13 cellular contexts compared by ENCODE assay signal in the genomic region with DNA sequence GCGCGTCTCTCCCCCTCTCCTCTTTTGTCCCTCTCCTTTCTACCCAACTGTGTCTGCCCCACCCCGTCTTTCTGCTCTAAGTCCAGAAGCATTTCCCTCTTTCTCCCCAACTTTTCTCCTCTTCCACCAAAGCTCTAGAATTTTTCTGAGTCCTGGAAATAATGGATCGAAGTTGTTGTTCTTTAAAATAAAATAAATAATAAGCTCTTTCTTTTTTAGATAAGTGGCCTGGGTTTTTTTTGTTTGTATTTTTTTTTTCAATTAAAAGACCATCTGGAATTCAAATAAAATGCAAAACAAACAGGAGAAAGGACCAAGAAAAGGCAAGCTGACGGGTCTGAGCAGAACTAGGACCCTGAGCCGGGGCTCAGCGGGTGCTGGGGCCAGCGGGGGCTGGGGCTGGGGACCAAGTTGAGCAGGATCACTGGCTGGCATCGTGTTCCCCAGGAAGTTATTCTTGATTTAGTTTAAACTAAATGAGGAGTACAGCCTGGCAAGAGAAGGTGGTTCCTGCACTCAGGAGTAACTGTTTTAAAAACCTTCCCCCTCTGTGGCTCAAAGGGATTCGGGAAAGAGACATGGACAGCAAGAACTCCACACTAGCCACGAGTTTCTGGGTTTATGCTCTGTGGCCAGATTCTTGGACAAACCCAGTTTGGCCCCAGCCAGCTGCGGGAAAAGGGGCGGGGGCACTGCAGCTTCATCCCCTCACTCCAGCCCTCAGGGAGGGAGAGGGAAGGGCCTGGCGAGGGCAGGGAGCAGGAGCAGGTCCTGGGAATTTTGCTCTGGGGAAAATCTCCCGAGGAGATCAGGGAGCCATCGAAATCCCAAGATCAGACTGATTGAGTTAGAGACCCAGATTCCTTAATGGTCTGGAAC. TPM values are rescaled to one million over a fixed set of nuclear protein-coding genes. Genes with fewer than 3 reads are reported as not detected.
DNase-seq lines count a peak whose midpoint lies in the region; ATAC-seq, FAIRE-seq and TF ChIP-seq lines count a peak whose summit lies in the region.
"Had no signal": no experiment of that assay in that cellular context is flagged by ENCODE, and none has a peak within 500 bp of the region (broad histone marks: within the 10 kb centered on the region; RNA-seq: fewer than 3 reads in every experiment).

No MANE protein-coding gene starts in this region.

- peaks cover 17% of the 10 kb centered on the region for H3K36me3 Mint-ChIP-seq in nephron (ENCODE audit: low read depth)
- H3K36me3 Mint-ChIP-seq in osteocyte (ENCODE audit: unreplicated experiment), result no peaks in the 10 kb centered on the region
- H3K36me3 Mint-ChIP-seq: natural killer cell treated with Interleukin-12 subunit alpha and Interleukin-12 subunit beta and Interleukin-15 and Interleukin-18, amount 100 ng/mL, for 72 hours had no signal

- TSS peak; percentile 24 for BruUV-seq in HCT116 (replicated peaks; lab: Mats Ljungman, UMichigan)

- WGBS in H1 (ENCODE audit: extremely low coverage in 1 of 2, insufficient coverage in 1 of 2, insufficient read length in 1 of 2, insufficient replicate concordance in 2 of 2, low coverage in 1 of 2, low lambda C conversion rate in 2 of 2, missing lambda C conversion rate in 1 of 2), 2 experiments, result 4% methylated on average over 14 of the region's 16 CpGs; no CpG with 5 or more reads in 1 of the 2 experiments

- CTCF ChIA-PET in AG04450 (lab: Charles Lee) (interaction anchor here (1.0 to 3.0 kb wide), 4 partner anchors 13 to 314 kb away, joined by 4 to 13 read pairs (median 8); no protein-coding TSS in a partner anchor), HCT116 (lab: Charles Lee) (no interaction called here), H1 (lab: Charles Lee; ENCODE audit: partially characterized antibody) (interaction anchor here (0.6 to 7.9 kb wide), 11 partner anchors 12 to 178 kb away, joined by 3 to 42 read pairs (median 6); no protein-coding TSS in a partner anchor)

- TF ChIP-seq POLR2A in HCT116 (IDR thresholded peaks at IDR 0.05; ENCODE audit: borderline replicate concordance, extremely low read depth, insufficient read depth, insufficient read length), result no peak
- TF ChIP-seq POLR2A in H1 (IDR thresholded peaks at IDR 0.05; ENCODE audit: control extremely low read depth in 1 of 2, low read depth in 2 of 2, low read length in 2 of 2), result no peak

- H2BK12ac ChIP-seq in H1 (ENCODE audit: low read depth, low read length), result peak overlapping the region; percentile 94; the same call in 1 of the 2 replicates

- no peak overlapping the region for H2AFZ ChIP-seq in HCT116 (ENCODE audit: low read depth, low read length, poor library complexity, severe bottlenecking)
- H2AFZ ChIP-seq in H1 (ENCODE audit: low read length), result no peak overlapping the region

- H3K23ac ChIP-seq in H1 (ENCODE audit: insufficient read length), result no peak overlapping the region

- RAD21 ChIA-PET in HCT116 (lab: Charles Lee; ENCODE audit: low non-redundant PET in 1 of 2, low total read pairs in 2 of 2, uncharacterized antibody in 2 of 2, unreplicated experiment in 2 of 2), result no interaction called here

- peak overlapping the region; percentile 71 for H3K18ac ChIP-seq in H1 (ENCODE audit: extremely low read depth, low read length)

- H4K8ac ChIP-seq in H1 (ENCODE audit: extremely low read depth, insufficient read depth, low read length), result no peak overlapping the region

- H2BK120ac ChIP-seq in H1 (replicated peaks; ENCODE audit: low read depth, low read length), result peak overlapping the region; percentile 39

- no peaks in the 10 kb centered on the region for H3K9me2 ChIP-seq in HCT116 (ENCODE audit: insufficient read depth)

- no peak overlapping the region for H3K56ac ChIP-seq in H1 (replicated peaks; ENCODE audit: insufficient read length, low read depth, low read length)

- POLR2A ChIA-PET in AG04450 (lab: Yijun Ruan, JAX), result no interaction called here
- POLR2A ChIA-PET in HCT116 (lab: Charles Lee), result no interaction called here
- POLR2A ChIA-PET in H1 (lab: Charles Lee; ENCODE audit: partially characterized antibody), result interaction anchor here (0.8 to 3.5 kb wide), 4 partner anchors 8 to 52 kb away, joined by 3 to 12 read pairs (median 3); a partner anchor contains a TSS

- H3K4me1 Mint-ChIP-seq in nephron, result peaks cover 40% of the 10 kb centered on the region
- peaks cover 36% of the 10 kb centered on the region for H3K4me1 Mint-ChIP-seq in osteocyte (ENCODE audit: unreplicated experiment)

- DNase-seq in AG04450 (ENCODE audit: low read depth, low spot score) (no peak), HCT116 (ENCODE audit: low read depth, low spot score) (no peak), H1 (ENCODE audit: low read depth in 1 of 2, low spot score in 2 of 2) (no peak), osteocyte (ENCODE audit: extremely low spot score, unreplicated experiment) (no peak), D341Med (ENCODE audit: low spot score) (no peak), NCI-H1092 treated with DMSO at 0.1 percent for 48 hours (lab: John Stamatoyannopoulos, UW) (no peak)
- DNase-seq: activated T-cell treated with anti-CD3 and anti-CD28 coated beads for 4 hours, KG1, NCI-H69 had no signal

- peaks cover 3 to 19% of the 10 kb centered on the region in 2 experiments; a peak in 2 of 4 replicates for H3K4me1 ChIP-seq in HCT116 (ENCODE audit: control insufficient read depth in 1 of 2, insufficient read depth in 2 of 2, low read length in 2 of 2)
- peaks cover 8 to 75% (median 55%) of the 10 kb centered on the region in 4 experiments for H3K4me1 ChIP-seq in H1 (replicated peaks in 1 of 4; ENCODE audit: control insufficient read depth in 3 of 4, insufficient read depth in 4 of 4, low read length in 3 of 4)

- H2BK15ac ChIP-seq in H1 (ENCODE audit: low read length), result peak overlapping the region; percentile 84; the same call in 1 of the 2 replicates

- H3K4me3 ChIP-seq in AG04450 (ENCODE audit: low read depth, low read length) (peak overlapping the region; percentile 82), HCT116 (replicated peaks in 1 of 2; ENCODE audit: low read depth in 1 of 2, low read length in 2 of 2) (no peak overlapping the region), H1 (ENCODE audit: extremely low read depth in 1 of 4, insufficient read depth in 2 of 4, low read depth in 3 of 4, low read length in 4 of 4) (peak overlapping the region in 2 of 4 experiments; percentile 15 to 48; a peak in 4 of 8 replicates)

- no peaks in the 10 kb centered on the region for H3K79me1 ChIP-seq in H1 (ENCODE audit: low read depth, low read length)

- H2AK5ac ChIP-seq in H1 (ENCODE audit: low read depth, low read length), result peak overlapping the region; percentile 98; the same call in 1 of the 2 replicates

- FAIRE-seq in H1 (lab: Jason Lieb, UNC), result no peak

- H4K20me1 ChIP-seq in HCT116 (ENCODE audit: insufficient read depth) (no peaks in the 10 kb centered on the region), H1 (replicated peaks in 1 of 2; ENCODE audit: control insufficient read depth in 1 of 2, insufficient read depth in 2 of 2, low read length in 2 of 2) (peaks cover 16 to 26% of the 10 kb centered on the region in 2 experiments)

- H3K14ac ChIP-seq in H1 (ENCODE audit: insufficient read length), result no peak overlapping the region

- peak overlapping the region; percentile 47 for H4K91ac ChIP-seq in H1 (replicated peaks; ENCODE audit: insufficient read length, low read length)

- H3K79me2 ChIP-seq in HCT116 (ENCODE audit: insufficient read depth, low read length), result peaks cover 17% of the 10 kb centered on the region; the same call in 1 of the 2 replicates
- H3K79me2 ChIP-seq in H1 (ENCODE audit: control insufficient read depth in 1 of 2, insufficient read depth in 2 of 2, low read length in 2 of 2), result no peaks in the 10 kb centered on the region

- no peak for ATAC-seq in HCT116
- no peak for ATAC-seq in HG03469 (IDR thresholded peaks at IDR 0.05; ENCODE audit: unreplicated experiment)
- ATAC-seq: natural killer cell treated with Interleukin-12 subunit alpha and Interleukin-12 subunit beta and Interleukin-15 and Interleukin-18, amount 100 ng/mL, for 72 hours had no signal

- H3K9me3 Mint-ChIP-seq in nephron (no peaks in the 10 kb centered on the region), osteocyte (ENCODE audit: unreplicated experiment) (no peaks in the 10 kb centered on the region)
- H3K9me3 Mint-ChIP-seq: natural killer cell treated with Interleukin-12 subunit alpha and Interleukin-12 subunit beta and Interleukin-15 and Interleukin-18, amount 100 ng/mL, for 72 hours had no signal

- no peak for TF ChIP-seq RAD21 in HCT116 (IDR thresholded peaks at IDR 0.05; ENCODE audit: low read depth)
- TF ChIP-seq RAD21 in H1 (IDR thresholded peaks at IDR 0.05 in 1 of 2, conservative IDR thresholded peaks at IDR 0.05 in 1 of 2; ENCODE audit: low read depth in 2 of 2, low read length in 2 of 2), result no peak

- H3K4me2 ChIP-seq in HCT116 (ENCODE audit: low read length) (no peak overlapping the region), H1 (ENCODE audit: insufficient read depth in 1 of 2, low read depth in 2 of 2, low read length in 2 of 2) (peak overlapping the region; percentile 63 to 68)

- intact Hi-C loops in HCT116 (cut with micrococcal nuclease), result loop anchor here (5.0 kb wide), 1 partner anchor 67 kb away; no protein-coding TSS in a partner anchor

- H2BK5ac ChIP-seq in H1 (ENCODE audit: low read depth, low read length), result no peak overlapping the region; the same call in 1 of the 2 replicates

- H3K27me3 Mint-ChIP-seq in nephron (ENCODE audit: low read depth) (peaks cover 98% of the 10 kb centered on the region), osteocyte (ENCODE audit: unreplicated experiment) (peaks cover 20% of the 10 kb centered on the region)

- H3K4ac ChIP-seq in H1 (replicated peaks; ENCODE audit: insufficient read length, low read depth, low read length), result no peak overlapping the region

- H3K36me3 ChIP-seq in HCT116 (ENCODE audit: control insufficient read depth in 1 of 2, insufficient read depth in 2 of 2, low read length in 2 of 2) (peaks cover 0 to 16% of the 10 kb centered on the region in 2 experiments; a peak in 2 of 4 replicates), H1 (ENCODE audit: control insufficient read depth in 2 of 4, insufficient read depth in 4 of 4, low read length in 3 of 4) (peaks cover 0 to 12% (median 0%) of the 10 kb centered on the region in 4 experiments; a peak in 1 of 8 replicates)

- H3K27ac Mint-ChIP-seq in nephron (peak overlapping the region in 2 of 3 experiments; percentile 24 to 49), osteocyte (ENCODE audit: unreplicated experiment) (no peak overlapping the region)

- no peak for TF ChIP-seq EP300 in H1 (IDR thresholded peaks at IDR 0.05; ENCODE audit: borderline replicate concordance in 1 of 2, low read depth in 2 of 2, low read length in 2 of 2)

- H4K5ac ChIP-seq in H1 (ENCODE audit: insufficient read length, low read depth, low read length), result no peak overlapping the region

- H3K23me2 ChIP-seq in H1 (ENCODE audit: low read depth, low read length), result peaks cover 24% of the 10 kb centered on the region; the same call in 1 of the 2 replicates

- H3K4me3 Mint-ChIP-seq in nephron (peak overlapping the region; percentile 67 to 79 (median 79)), osteocyte (ENCODE audit: unreplicated experiment) (no peak overlapping the region)
- H3K4me3 Mint-ChIP-seq: natural killer cell treated with Interleukin-12 subunit alpha and Interleukin-12 subunit beta and Interleukin-15 and Interleukin-18, amount 100 ng/mL, for 72 hours had no signal

- H3K27me3 ChIP-seq in AG04450 (ENCODE audit: control insufficient read depth, insufficient read depth, low read length) (no peaks in the 10 kb centered on the region), HCT116 (ENCODE audit: insufficient read depth, low read length) (no peaks in the 10 kb centered on the region), H1 (replicated peaks in 1 of 4; ENCODE audit: control insufficient read depth in 3 of 4, extremely low read depth in 1 of 4, insufficient read depth in 3 of 4, low read length in 3 of 4) (peaks cover 87 to 100% (median 99%) of the 10 kb centered on the region in 4 experiments)

- H3K9ac ChIP-seq in HCT116 (ENCODE audit: low read length), result no peak overlapping the region
- H3K9ac ChIP-seq in H1 (replicated peaks in 1 of 4; ENCODE audit: extremely low read depth in 1 of 4, low read depth in 3 of 4, low read length in 3 of 4), result no peak overlapping the region

- H3K27ac ChIP-seq in AG04450 (ENCODE audit: low read depth, low read length), result peak overlapping the region; percentile 91
- H3K27ac ChIP-seq in HCT116 (ENCODE audit: low read depth, low read length), result no peak overlapping the region
- no peak overlapping the region for H3K27ac ChIP-seq in H1 (ENCODE audit: low read depth, low read length)

- 0 out of 2 replicates have a peak overlapping the region, but pooled peaks have one; percentile 80 for H2BK20ac ChIP-seq in H1 (ENCODE audit: low read length)

- H3K9me3 ChIP-seq in AG04450 (ENCODE audit: control insufficient read depth, insufficient read depth, low read length) (no peaks in the 10 kb centered on the region; the same call in 1 of the 2 replicates), HCT116 (ENCODE audit: control insufficient read depth in 1 of 2, insufficient read depth in 1 of 2, low read depth in 1 of 2, low read length in 2 of 2) (no peaks in the 10 kb centered on the region), H1 (ENCODE audit: insufficient read depth in 2 of 2, low read depth in 1 of 2, low read length in 1 of 2) (no peaks in the 10 kb centered on the region)

- TF ChIP-seq CTCF in AG04450 (IDR thresholded peaks at IDR 0.05; ENCODE audit: low read depth, low read length), result no peak
- no peak for TF ChIP-seq CTCF in HCT116 (IDR thresholded peaks at IDR 0.05 in 2 of 3, conservative IDR thresholded peaks at IDR 0.05 in 1 of 3; ENCODE audit: borderline replicate concordance in 1 of 3, insufficient read depth in 1 of 3, low read depth in 2 of 3, low read length in 2 of 3)
- no peak for TF ChIP-seq CTCF in H1 (IDR thresholded peaks at IDR 0.05; ENCODE audit: control extremely low read depth in 1 of 3, insufficient read depth in 1 of 3, low read depth in 1 of 3, low read length in 3 of 3)
- no peak for TF ChIP-seq CTCF in nephron (IDR thresholded peaks at IDR 0.05; ENCODE audit: unreplicated experiment in 3 of 3)
- no peak for TF ChIP-seq CTCF in osteocyte (IDR thresholded peaks at IDR 0.05)

RNA-seq across cellular contexts. Expression of a gene that starts 8.4 kb away (rescaled TPM):
- polyA plus RNA-seq in AG04450 (2011; rRNA removed) (4.8 and 6.1 TPM in 2 replicates), H1 (2011; rRNA removed) (0.03 and 0.22 TPM in 2 replicates)
- polyA minus RNA-seq in AG04450 (2011; rRNA and poly(A)+ RNA removed), result 4.2 and 4.9 TPM in 2 replicates
- total RNA-seq in HCT116 (2021; ENCODE audit: unreplicated experiment) (18.6 TPM), osteocyte (0.67 and 0.91 TPM in 2 replicates)
- polyA plus RNA-seq in HCT116 (2012), result 8.3 and 10.7 TPM in 2 replicates
- total RNA-seq in H1 (2021; fragmentation: NEBNext Ultra II Directional; extraction: Animal tissue kit (Norgen Biotek cat#: 25700)), result 0.30 and 0.40 TPM in 2 replicates
- 0.17 TPM for polyA plus RNA-seq in H1 (2011; cell fraction: cytosol; rRNA removed)
- polyA plus RNA-seq in H1 (2011; cell fraction: nucleus; rRNA removed), result 0.23 TPM
- 0.12 to 0.23 TPM in 2 of 4 replicates, not detected in the others for polyA plus RNA-seq in H1 (2012, experiment 1 of 2)
- 0.17 TPM for polyA plus RNA-seq in H1 (2012, experiment 2 of 2)
- polyA plus RNA-seq in H1 (2013, experiment 1 of 2), result 0.08 TPM
- polyA plus RNA-seq in H1 (2013, experiment 2 of 2), result 0.17 TPM
- 0.09 and 0.12 TPM in 2 replicates for polyA minus RNA-seq in H1 (2011; rRNA and poly(A)+ RNA removed)
- polyA minus RNA-seq in H1 (2011; cell fraction: cytosol; rRNA and poly(A)+ RNA removed), result 2.0 TPM
- 0.40 TPM for polyA minus RNA-seq in H1 (2011; cell fraction: nucleus; rRNA and poly(A)+ RNA removed)

RNA-seq across cellular contexts. Expression of a gene that starts 18.0 kb away (rescaled TPM):
- polyA plus RNA-seq in AG04450 (2011; rRNA removed), result not detected in 2 replicates
- polyA minus RNA-seq in AG04450 (2011; rRNA and poly(A)+ RNA removed), result not detected in 2 replicates
- total RNA-seq in HCT116 (2021; ENCODE audit: unreplicated experiment), result not detected
- not detected in 2 replicates for polyA plus RNA-seq in HCT116 (2012)
- not detected in 2 replicates for total RNA-seq in H1 (2021; fragmentation: NEBNext Ultra II Directional; extraction: Animal tissue kit (Norgen Biotek cat#: 25700))
- not detected in 2 replicates for polyA plus RNA-seq in H1 (2011; rRNA removed)
- not detected for polyA plus RNA-seq in H1 (2011; cell fraction: cytosol; rRNA removed)
- polyA plus RNA-seq in H1 (2011; cell fraction: nucleus; rRNA removed), result not detected
- polyA plus RNA-seq in H1 (2012, experiment 1 of 2), result not detected in 4 replicates
- polyA plus RNA-seq in H1 (2012, experiment 2 of 2), result not detected
- not detected for polyA plus RNA-seq in H1 (2013, experiment 1 of 2)
- polyA plus RNA-seq in H1 (2013, experiment 2 of 2), result not detected
- polyA minus RNA-seq in H1 (2011; rRNA and poly(A)+ RNA removed), result not detected in 2 replicates
- not detected for polyA minus RNA-seq in H1 (2011; cell fraction: cytosol; rRNA and poly(A)+ RNA removed)
- not detected for polyA minus RNA-seq in H1 (2011; cell fraction: nucleus; rRNA and poly(A)+ RNA removed)
- not detected in 2 replicates for total RNA-seq in osteocyte
- total RNA-seq: natural killer cell treated with Interleukin-12 subunit alpha and Interleukin-12 subunit beta and Interleukin-15 and Interleukin-18, amount 100 ng/mL, for 72 hours; ureter had no signal

Comparison
In these comparisons a context has a peak if more than half of its experiments do, and no peak if none do; other contexts are left out.
1. RNA of a gene that starts 8.4 kb away (total RNA-seq): 18.6 TPM in HCT116 (single experiment); 0.67 to 0.91 TPM in osteocyte and 0.30 to 0.40 TPM in H1; every median in the first group is over 10 times any median in the second.